In genomic region chr19:56140583-56141415, GRCh38 we compare ENCODE assay signal across 8 cellular contexts. TPM values are rescaled to one million over a fixed set of nuclear protein-coding genes. Genes with fewer than 3 reads are reported as not detected.
DNase-seq lines count a peak whose midpoint lies in the region; ATAC-seq and TF ChIP-seq lines count a peak whose summit lies in the region.

TSS of gene ZNF444 (plus strand) at chr19:56141287. CDS start at chr19:56146912, 5,625 bp downstream.

- ATAC-seq in GM19043 (IDR thresholded peaks at IDR 0.05; ENCODE audit: low read depth, unreplicated experiment) (peak; percentile 87), HG03378 (IDR thresholded peaks at IDR 0.05; ENCODE audit: unreplicated experiment) (peak; percentile 88)

- no peak for TF ChIP-seq CTCF in AG10803 (conservative IDR thresholded peaks at IDR 0.05; ENCODE audit: low read length)

- DNase-seq in AG10803 (ENCODE audit: low read depth), result peak; percentile 100
- peak; percentile 96 for DNase-seq in NCI-H460 (ENCODE audit: extremely low read depth, low read depth)
- peak; percentile 99 for DNase-seq in activated CD4-positive, alpha-beta T cell treated with anti-CD3 and anti-CD28 coated beads for 1 hour
- peak; percentile 97 for DNase-seq in cerebellum (ENCODE audit: low spot score)
- DNase-seq in islet precursor cell, result peak; percentile 100
- peak; percentile 97 to 99 (median 97) for DNase-seq in stimulated activated CD4-positive, alpha-beta T cell treated with anti-CD3 and anti-CD28 coated beads, Interleukin-12 subunit alpha, Interleukin-12 subunit beta, amount 100 ng/mL, for 48 hours (ENCODE audit: low read depth in 2 of 3, low spot score in 1 of 3)

- peak within 1 kb of the TSS; percentile 73 for H3K4me3 ChIP-seq in AG10803 (ENCODE audit: low read length)

RNA-seq across cellular contexts. Expression of gene ZNF444, which starts in this region (rescaled TPM):
- total RNA-seq in NCI-H460 (2014; rRNA removed; shearing (Covaris generic)), result 9.0 and 10.7 TPM in 2 replicates
- 38.3 and 38.4 TPM in 2 replicates for polyA plus RNA-seq in NCI-H460 (2014; cell fraction: nucleus; rRNA removed)
- total RNA-seq in cerebellum, result 10.0 TPM

Comparison
In these comparisons a context has a peak if more than half of its experiments do, and no peak if none do; other contexts are left out.
1. Peak in every context shown above with its lines: DNase-seq, ATAC-seq and H3K4me3 ChIP-seq.